ENCODE assay signal across 27 cellular contexts in genomic region chr16:259814-260253, GRCh38. TPM values are rescaled to one million over a fixed set of nuclear protein-coding genes. Genes with fewer than 3 reads are reported as not detected.
"Had no signal": no experiment of that assay in that cellular context is flagged by ENCODE, and none has a peak within 500 bp of the region (broad histone marks: within the 10 kb centered on the region; RNA-seq: fewer than 3 reads in every experiment).

No MANE protein-coding gene starts in this region.

- H3K27ac ChIP-seq: heart left ventricle, stomach, suprapubic skin had no signal

- H3K27ac Mint-ChIP-seq: activated naive CD8-positive, alpha-beta T cell; activated T-cell treated with anti-CD3 and anti-CD28 coated beads, Interleukin-2, amount 50 U/mL, for 24 hours; activated T-helper 2 cell treated with anti-CD3 and anti-CD28 coated beads, Interferon-gamma antibody, Interleukin-2, Interleukin-4, amounts not matched to agents 10 μg/mL and 5 μg/mL and 100 μg/mL, durations not matched to agents 14 hours and 24 hours and 36 hours; stimulated activated memory B cell treated with anti-CD40 and anti-IgM and Interleukin-4, amounts not matched to agents 10 μg/mL and 1 μg/mL and 100 μg/mL, for 72 hours had no signal

- H3K27me3 ChIP-seq: heart left ventricle, stomach, suprapubic skin, tibial nerve had no signal

- H3K4me1 ChIP-seq: heart left ventricle, stomach, suprapubic skin, tibial nerve had no signal

- FAIRE-seq: bronchial epithelial cell, endometrium, islet of Langerhans, small intestine, TTC549 had no signal

- DNase-seq: activated CD4-positive, alpha-beta T cell treated with anti-CD3 and anti-CD28 coated beads for 1 hour; activated CD4-positive, alpha-beta T cell treated with anti-CD3 and anti-CD28 coated beads, Interleukin-2, amount 50 U/mL, for 1 hour; activated naive CD4-positive, alpha-beta T cell; activated T-cell treated with anti-CD3 and anti-CD28 coated beads, Interleukin-2, amount 50 U/mL, for 24 hours; amniotic stem cell; effector CD4-positive, alpha-beta T cell; heart left ventricle; left cardiac atrium; naive B cell; nucleus accumbens; small intestine; stimulated activated CD4-positive, alpha-beta T cell treated with anti-CD3 and anti-CD28 coated beads, Interleukin-2, amount 100 ng/mL, for 24 hours; stomach; T-helper 1 cell had no signal

- H3K4me3 Mint-ChIP-seq: activated naive CD8-positive, alpha-beta T cell; activated T-cell treated with anti-CD3 and anti-CD28 coated beads, Interleukin-2, amount 50 U/mL, for 24 hours; naive B cell; stimulated activated memory B cell treated with anti-CD40 and anti-IgM and Interleukin-4, amounts not matched to agents 10 μg/mL and 1 μg/mL and 100 μg/mL, for 72 hours had no signal

- ATAC-seq: heart left ventricle; left cardiac atrium; sciatic nerve; stimulated activated memory B cell treated with anti-CD40 and anti-IgM and Interleukin-4, amounts not matched to agents 10 μg/mL and 1 μg/mL and 100 μg/mL, for 72 hours had no signal

- H3K4me1 Mint-ChIP-seq: stimulated activated memory B cell treated with anti-CD40 and anti-IgM and Interleukin-4, amounts not matched to agents 10 μg/mL and 1 μg/mL and 100 μg/mL, for 72 hours had no signal

- H3K9me3 ChIP-seq: heart left ventricle, stomach, suprapubic skin, tibial nerve had no signal

- H3K4me3 ChIP-seq: heart left ventricle, stomach, suprapubic skin, tibial nerve had no signal

- H3K9me3 Mint-ChIP-seq: activated T-cell treated with anti-CD3 and anti-CD28 coated beads, Interleukin-2, amount 50 U/mL, for 24 hours; activated T-helper 2 cell treated with anti-CD3 and anti-CD28 coated beads, Interferon-gamma antibody, Interleukin-2, Interleukin-4, amounts not matched to agents 10 μg/mL and 5 μg/mL and 100 μg/mL, durations not matched to agents 14 hours and 24 hours and 36 hours; naive B cell; stimulated activated memory B cell treated with anti-CD40 and anti-IgM and Interleukin-4, amounts not matched to agents 10 μg/mL and 1 μg/mL and 100 μg/mL, for 72 hours had no signal

RNA-seq across cellular contexts. Expression of gene RGS11, which starts 15.9 kb away (rescaled TPM):
- total RNA-seq: bronchial epithelial cell had no signal

RNA-seq across cellular contexts. Expression of gene ARHGDIG, which starts 20.6 kb away (rescaled TPM):
- total RNA-seq: bronchial epithelial cell, fibroblast of villous mesenchyme, lower leg skin, suprapubic skin, tibial nerve had no signal

RNA-seq across cellular contexts. Expression of gene PDIA2, which starts 23.1 kb away (rescaled TPM):
- total RNA-seq: activated T-helper 2 cell treated with anti-CD3 and anti-CD28 coated beads, Interferon-gamma antibody, Interleukin-2, Interleukin-4, amounts not matched to agents 10 μg/mL and 5 μg/mL and 100 μg/mL, durations not matched to agents 14 hours and 24 hours and 36 hours; bronchial epithelial cell; epithelial cell of proximal tubule; suprapubic skin had no signal
